ENCODE assay signal across 8 cellular contexts in genomic region chr19:46634045-46634655, GRCh38. TPM values are rescaled to one million over a fixed set of nuclear protein-coding genes. Genes with fewer than 3 reads are reported as not detected.
DNase-seq lines count a peak whose midpoint lies in the region; ATAC-seq and TF ChIP-seq lines count a peak whose summit lies in the region.

No MANE protein-coding gene starts in this region.

- H3K4me1 ChIP-seq in CD8-positive, alpha-beta T cell (ENCODE audit: insufficient read depth, low read length), result peaks cover 36% of the 10 kb centered on the region
- H3K4me1 ChIP-seq in breast epithelium, result peaks cover 4% of the 10 kb centered on the region in 2 donors

- no peak for TF ChIP-seq POLR2A in breast epithelium (IDR thresholded peaks at IDR 0.05)

- H3K27ac ChIP-seq in CD8-positive, alpha-beta T cell (ENCODE audit: low read depth, low read length), result peak overlapping the region; percentile 35
- H3K27ac ChIP-seq in WERI-Rb-1, result peak overlapping the region; percentile 95
- H3K27ac ChIP-seq in breast epithelium, result peak overlapping the region in 1 of 2 donors; percentile 16

- peak overlapping the region; percentile 80 for H3K4me3 Mint-ChIP-seq in CD8-positive, alpha-beta T cell
- H3K4me3 Mint-ChIP-seq in immature natural killer cell, result peak overlapping the region; percentile 12 to 69 (median 57)

- H3K27ac Mint-ChIP-seq in CD8-positive, alpha-beta T cell, result peak overlapping the region; percentile 90
- peak overlapping the region in 1 of 6 donors; percentile 29 for H3K27ac Mint-ChIP-seq in immature natural killer cell

- H3K4me1 Mint-ChIP-seq in CD8-positive, alpha-beta T cell (ENCODE audit: low read depth), result peaks cover 24% of the 10 kb centered on the region
- H3K4me1 Mint-ChIP-seq in immature natural killer cell, result peaks cover 11 to 14% of the 10 kb centered on the region in 2 donors

- no peaks in the 10 kb centered on the region for H3K9me3 ChIP-seq in CD8-positive, alpha-beta T cell (ENCODE audit: low read length)
- H3K9me3 ChIP-seq in WERI-Rb-1 (ENCODE audit: severe bottlenecking) (no peaks in the 10 kb centered on the region), breast epithelium (no peaks in the 10 kb centered on the region)

- H3K36me3 ChIP-seq in CD8-positive, alpha-beta T cell (ENCODE audit: insufficient read depth, low read length), result no peaks in the 10 kb centered on the region
- H3K36me3 ChIP-seq in WERI-Rb-1 (peaks cover 13% of the 10 kb centered on the region), breast epithelium (no peaks in the 10 kb centered on the region)

- peak; percentile 83 for ATAC-seq in CD8-positive, alpha-beta T cell
- peak; percentile 50 for ATAC-seq in GM21737 (IDR thresholded peaks at IDR 0.05; ENCODE audit: unreplicated experiment)
- no peak for ATAC-seq in HG02571 (IDR thresholded peaks at IDR 0.05; ENCODE audit: unreplicated experiment)

- DNase-seq in CD8-positive, alpha-beta T cell, result peak; percentile 86 to 96 (median 91)
- DNase-seq in NCI-H146 (lab: John Stamatoyannopoulos, UW) (peak; percentile 88), WERI-Rb-1 (peak; percentile 93), breast epithelium (ENCODE audit: low spot score in 2 of 2) (peak; percentile 87 to 91), immature natural killer cell (peak; percentile 73 to 75 (median 73))
- DNase-seq in stimulated activated CD4-positive, alpha-beta T cell treated with anti-CD3 and anti-CD28 coated beads, Interleukin-12 subunit alpha, Interleukin-12 subunit beta, amount 100 ng/mL, for 48 hours (ENCODE audit: low read depth in 2 of 3, low spot score in 1 of 3), result peak; percentile 93 to 99 (median 96)

- no peaks in the 10 kb centered on the region for H3K27me3 Mint-ChIP-seq in CD8-positive, alpha-beta T cell (ENCODE audit: low read depth)
- H3K27me3 Mint-ChIP-seq in immature natural killer cell (ENCODE audit: low read depth in 3 of 3), result peaks cover 2 to 26% (median 12%) of the 10 kb centered on the region in 3 donors

- peak overlapping the region; percentile 59 for H3K4me3 ChIP-seq in CD8-positive, alpha-beta T cell (ENCODE audit: low read depth, low read length)
- H3K4me3 ChIP-seq in WERI-Rb-1 (ENCODE audit: low read depth, low read length) (peak overlapping the region; percentile 45), breast epithelium (peak overlapping the region in 2 of 3 donors; percentile 47 to 53)

- POLR2A ChIA-PET in CD8-positive, alpha-beta T cell (lab: Charles Lee), result interaction anchor here (0.9 to 2.8 kb wide), 3 partner anchors 22 to 112 kb away, joined by 3 to 14 read pairs (median 10); partner anchors contain the start of gene CALM3

- no peaks in the 10 kb centered on the region for H3K9me3 Mint-ChIP-seq in CD8-positive, alpha-beta T cell
- no peaks in the 10 kb centered on the region for H3K9me3 Mint-ChIP-seq in immature natural killer cell

- no peak for TF ChIP-seq CTCF in CD8-positive, alpha-beta T cell (IDR thresholded peaks at IDR 0.05)
- no peak for TF ChIP-seq CTCF in WERI-Rb-1 (IDR thresholded peaks at IDR 0.05; ENCODE audit: low read depth, low read length)
- no peak for TF ChIP-seq CTCF in breast epithelium (IDR thresholded peaks at IDR 0.05)

- intact Hi-C loops in CD8-positive, alpha-beta T cell (cut with DNase I, micrococcal nuclease), result loop anchor here (1.0 to 2.0 kb wide), 6 partner anchors 20 to 640 kb away; partner anchors contain the start of genes DACT3 (in 2 of the 2), CCDC9 (in 1 of the 2), INAFM1 (in 1 of the 2) and ZC3H4 (in 1 of the 2)
- intact Hi-C loops in breast epithelium (cut with DNase I; ENCODE audit: low total_unique reads), result no loop called here

- no peaks in the 10 kb centered on the region for H3K36me3 Mint-ChIP-seq in CD8-positive, alpha-beta T cell
- H3K36me3 Mint-ChIP-seq in immature natural killer cell, result no peaks in the 10 kb centered on the region

- CTCF ChIA-PET in CD8-positive, alpha-beta T cell (lab: Charles Lee), result interaction anchor here (0.6 to 3.3 kb wide), 5 partner anchors 13 to 239 kb away, joined by 3 to 15 read pairs (median 7); partner anchors contain the start of gene DACT3

- no peaks in the 10 kb centered on the region for H3K27me3 ChIP-seq in CD8-positive, alpha-beta T cell (ENCODE audit: insufficient read depth, low read length)
- H3K27me3 ChIP-seq in WERI-Rb-1 (ENCODE audit: insufficient read depth, low read depth, severe bottlenecking) (no peaks in the 10 kb centered on the region), breast epithelium (no peaks in the 10 kb centered on the region)

RNA-seq across cellular contexts. Expression of gene GNG8, which starts 1.9 kb away (rescaled TPM):
- not detected for total RNA-seq in CD8-positive, alpha-beta T cell
- not detected for total RNA-seq in breast epithelium
- polyA plus RNA-seq in immature natural killer cell, result not detected

RNA-seq across cellular contexts. Expression of gene PTGIR, which starts 9.3 kb away (rescaled TPM):
- total RNA-seq in CD8-positive, alpha-beta T cell, result under 1 TPM in 1 of 2 experiments, not detected in 1; 0.25 TPM
- 1 to 10 TPM in 2 of 3 donors, under 1 TPM in 1; 0.29 to 6.9 (median 1.3) TPM for total RNA-seq in breast epithelium
- under 1 TPM in 2 of 3 donors, not detected in 1; 0.14 to 0.52 TPM for polyA plus RNA-seq in immature natural killer cell

RNA-seq across cellular contexts. Expression of gene DACT3, which starts 26.8 kb away (rescaled TPM):
- not detected for total RNA-seq in CD8-positive, alpha-beta T cell
- 1 to 10 TPM in 2 of 3 donors, under 1 TPM in 1; 0.48 to 3.9 (median 1.9) TPM for total RNA-seq in breast epithelium
- polyA plus RNA-seq in immature natural killer cell, result not detected

RNA-seq across cellular contexts. Expression of gene CALM3, which starts 33.0 kb away (rescaled TPM):
- 100 to 1,000 TPM; 139 to 150 TPM for total RNA-seq in CD8-positive, alpha-beta T cell
- total RNA-seq in breast epithelium, result 100 to 1,000 TPM in 1 of 3 donors, 10 to 100 TPM in 2; 85.9 to 129 (median 86.6) TPM
- 100 to 1,000 TPM; 151 to 185 (median 178) TPM for polyA plus RNA-seq in immature natural killer cell
